Comparison of ENCODE assay signal across 15 cellular contexts in the genomic region with DNA sequence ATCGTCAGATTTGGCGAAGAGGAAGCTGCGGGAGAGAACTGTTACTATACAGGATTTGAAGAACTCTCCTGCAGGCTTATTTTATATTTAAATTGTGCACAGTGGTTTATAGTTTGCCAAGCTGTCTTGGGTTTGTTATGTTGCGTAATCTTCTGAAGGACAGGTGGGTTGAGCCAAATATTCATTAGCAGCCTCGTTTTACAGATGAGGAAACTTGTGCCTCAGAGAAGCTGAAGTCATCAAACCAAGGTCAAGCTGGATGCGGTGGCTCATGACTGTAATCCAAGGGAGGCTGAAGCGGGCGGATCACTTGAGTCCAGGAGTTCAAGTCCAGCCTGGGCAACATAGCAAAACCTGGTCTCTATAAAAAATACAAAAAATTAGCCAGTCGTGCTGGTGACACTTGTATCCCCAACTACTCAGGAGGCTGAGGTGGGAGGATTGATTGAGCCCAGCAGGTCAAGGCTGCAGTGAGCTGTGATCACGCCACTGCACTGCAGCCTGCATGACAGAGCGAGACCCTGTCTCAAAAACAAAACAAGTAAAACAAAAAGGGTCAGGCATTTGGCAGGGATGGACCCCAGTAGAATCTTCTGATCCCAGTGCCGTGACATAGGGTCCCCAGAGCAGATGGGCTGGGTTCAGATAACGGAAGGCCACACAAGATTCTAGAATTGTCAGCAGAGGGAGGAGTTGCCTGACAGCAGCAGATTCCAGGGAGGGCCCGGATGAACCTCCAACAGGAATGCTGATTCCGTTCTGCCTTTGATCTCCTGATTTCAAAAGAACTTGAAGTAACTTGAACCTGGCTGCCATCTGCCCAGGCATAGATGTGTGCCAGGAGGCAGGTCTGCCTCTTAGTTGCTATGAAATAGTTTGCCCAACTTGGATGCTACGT. TPM values are rescaled to one million over a fixed set of nuclear protein-coding genes. Genes with fewer than 3 reads are reported as not detected.
DNase-seq lines count a peak whose midpoint lies in the region; FAIRE-seq and TF ChIP-seq lines count a peak whose summit lies in the region.
"Had no signal": no experiment of that assay in that cellular context is flagged by ENCODE, and none has a peak within 500 bp of the region (broad histone marks: within the 10 kb centered on the region; RNA-seq: fewer than 3 reads in every experiment).

No MANE protein-coding gene starts in this region.

- H3K23ac ChIP-seq in mesenchymal stem cell (ENCODE audit: low read length in 2 of 2): no peak overlapping the region

- POLR2A ChIA-PET in AG04450 (lab: Yijun Ruan, JAX): no interaction called here

- no peak overlapping the region for H2BK15ac ChIP-seq in mesenchymal stem cell (ENCODE audit: low read depth, poor library complexity, severe bottlenecking)

- no peak overlapping the region for H3K9ac ChIP-seq in mesenchymal stem cell (ENCODE audit: low read length)

- no peak overlapping the region for H2AK5ac ChIP-seq in mesenchymal stem cell (ENCODE audit: low read length, severe bottlenecking)

- no peak overlapping the region for H2BK120ac ChIP-seq in mesenchymal stem cell (ENCODE audit: low read depth, low read length)

- no peaks in the 10 kb centered on the region for H3K4me1 Mint-ChIP-seq in activated naive CD4-positive, alpha-beta T cell treated with anti-CD3 and anti-CD28 coated beads, Interleukin-2, amount 10 ng/mL, durations not matched to agents 7 days and 5 days
- H3K4me1 Mint-ChIP-seq: T-helper 17 cell had no signal

- peak overlapping the region in 1 of 2 experiments; percentile 31 for H3K18ac ChIP-seq in mesenchymal stem cell (ENCODE audit: low read depth in 1 of 2, low read length in 2 of 2)

- peak overlapping the region in 1 of 2 experiments; percentile 45 for H3K4ac ChIP-seq in mesenchymal stem cell (ENCODE audit: low read depth in 1 of 2, low read length in 2 of 2)

- H3K4me3 ChIP-seq in AG04450 (ENCODE audit: low read depth, low read length) (no peak overlapping the region), bronchial epithelial cell (ENCODE audit: low read depth, low read length) (no peak overlapping the region), mesenchymal stem cell (ENCODE audit: insufficient read depth in 1 of 2, low read depth in 1 of 2, low read length in 2 of 2) (no peak overlapping the region)
- H3K4me3 ChIP-seq: MG63, tibial artery had no signal

- H3K27ac Mint-ChIP-seq in activated naive CD4-positive, alpha-beta T cell treated with anti-CD3 and anti-CD28 coated beads, Interleukin-2, amount 10 ng/mL, durations not matched to agents 7 days and 5 days: no peak overlapping the region
- H3K27ac Mint-ChIP-seq: activated CD4-positive, alpha-beta memory T cell treated with anti-CD3 and anti-CD28 coated beads for 36 hours; dendritic cell treated with granulocyte-macrophage colony-stimulating factor and Interleukin-4, amounts not matched to agents 40 ng/mL and 50 ng/mL, for 4 days; T-helper 17 cell had no signal

- H2AFZ ChIP-seq in mesenchymal stem cell (ENCODE audit: low read depth, low read length): no peak overlapping the region

- H3K9me3 ChIP-seq in AG04450 (ENCODE audit: control insufficient read depth, insufficient read depth, low read length): 0 out of 2 replicates have a peak, but pooled peaks cover 2% of the 10 kb centered on the region
- H3K9me3 ChIP-seq in mesenchymal stem cell (ENCODE audit: control insufficient read depth, low read length): no peaks in the 10 kb centered on the region
- H3K9me3 ChIP-seq: MG63, tibial artery had no signal

- H2BK5ac ChIP-seq in mesenchymal stem cell (ENCODE audit: low read depth, low read length, poor library complexity, severe bottlenecking): no peak overlapping the region

- DNase-seq in AG04450 (ENCODE audit: low read depth, low spot score): no peak
- DNase-seq in MV-4-11 (lab: John Stamatoyannopoulos, UW): peak; percentile 84
- peak; percentile 50 for DNase-seq in bronchial epithelial cell (ENCODE audit: low read depth)
- DNase-seq in mesenchymal stem cell: no peak
- DNase-seq in activated CD4-positive, alpha-beta T cell treated with anti-CD3 and anti-CD28 coated beads for 48 hours: no peak
- DNase-seq in NCI-H345 treated with DMSO at 0.1 percent for 48 hours (lab: John Stamatoyannopoulos, UW; ENCODE audit: unreplicated experiment): no peak
- DNase-seq in activated naive CD4-positive, alpha-beta T cell treated with anti-CD3 and anti-CD28 coated beads, Interleukin-2, amount 10 ng/mL, durations not matched to agents 7 days and 5 days: no peak
- DNase-seq in 8988T: no peak
- DNase-seq: activated CD4-positive, alpha-beta memory T cell treated with anti-CD3 and anti-CD28 coated beads for 36 hours; activated naive CD4-positive, alpha-beta T cell; MG63; T-helper 17 cell; tibial artery had no signal

- H3K27ac ChIP-seq in AG04450 (ENCODE audit: low read depth, low read length): peak overlapping the region; percentile 21
- peak overlapping the region; percentile 11 for H3K27ac ChIP-seq in mesenchymal stem cell (ENCODE audit: low read length, poor library complexity, severe bottlenecking)
- H3K27ac ChIP-seq: tibial artery had no signal

- H3K4me1 ChIP-seq in mesenchymal stem cell (ENCODE audit: control insufficient read depth, insufficient read depth, low read depth, low read length): peaks cover 60% of the 10 kb centered on the region

- TF ChIP-seq CTCF in AG04450 (IDR thresholded peaks at IDR 0.05; ENCODE audit: low read depth, low read length) (no peak), bronchial epithelial cell (IDR thresholded peaks at IDR 0.05; ENCODE audit: insufficient read depth, low read length, severe bottlenecking) (no peak)

- no peaks in the 10 kb centered on the region for H3K9me3 Mint-ChIP-seq in activated naive CD4-positive, alpha-beta T cell treated with anti-CD3 and anti-CD28 coated beads, Interleukin-2, amount 10 ng/mL, durations not matched to agents 7 days and 5 days
- H3K9me3 Mint-ChIP-seq: activated CD4-positive, alpha-beta memory T cell treated with anti-CD3 and anti-CD28 coated beads for 36 hours; dendritic cell treated with granulocyte-macrophage colony-stimulating factor and Interleukin-4, amounts not matched to agents 40 ng/mL and 50 ng/mL, for 4 days had no signal

- WGBS in mesenchymal stem cell: 92% methylated on average over 16 of the region's 16 CpGs

- no peak overlapping the region for H3K4me3 Mint-ChIP-seq in activated naive CD4-positive, alpha-beta T cell treated with anti-CD3 and anti-CD28 coated beads, Interleukin-2, amount 10 ng/mL, durations not matched to agents 7 days and 5 days
- H3K4me3 Mint-ChIP-seq: activated CD4-positive, alpha-beta memory T cell treated with anti-CD3 and anti-CD28 coated beads for 36 hours; dendritic cell treated with granulocyte-macrophage colony-stimulating factor and Interleukin-4, amounts not matched to agents 40 ng/mL and 50 ng/mL, for 4 days; T-helper 17 cell had no signal

- no peaks in the 10 kb centered on the region for H3K79me1 ChIP-seq in mesenchymal stem cell (replicated peaks; ENCODE audit: low read length, poor library complexity, severe bottlenecking)

- no peaks in the 10 kb centered on the region for H3K27me3 Mint-ChIP-seq in activated naive CD4-positive, alpha-beta T cell treated with anti-CD3 and anti-CD28 coated beads, Interleukin-2, amount 10 ng/mL, durations not matched to agents 7 days and 5 days
- H3K27me3 Mint-ChIP-seq: activated CD4-positive, alpha-beta memory T cell treated with anti-CD3 and anti-CD28 coated beads for 36 hours had no signal

- H3K4me2 ChIP-seq in mesenchymal stem cell (ENCODE audit: low read length, poor library complexity, severe bottlenecking): no peak overlapping the region

- peak overlapping the region in 1 of 2 experiments; percentile 38 for H2BK12ac ChIP-seq in mesenchymal stem cell (ENCODE audit: low read length in 2 of 2)

- peak overlapping the region; percentile 25 for H4K91ac ChIP-seq in mesenchymal stem cell (ENCODE audit: low read length)

- H3K36me3 ChIP-seq in bronchial epithelial cell (ENCODE audit: control insufficient read depth, insufficient read depth, low read length) (peaks cover 2% of the 10 kb centered on the region), mesenchymal stem cell (ENCODE audit: control insufficient read depth in 1 of 2, insufficient read depth in 2 of 2, low read depth in 1 of 2, low read length in 2 of 2) (peaks cover 47 to 71% of the 10 kb centered on the region in 2 experiments)
- H3K36me3 ChIP-seq: tibial artery had no signal

- H4K8ac ChIP-seq in mesenchymal stem cell (ENCODE audit: low read length): no peak overlapping the region

- no peaks in the 10 kb centered on the region for H3K36me3 Mint-ChIP-seq in activated naive CD4-positive, alpha-beta T cell treated with anti-CD3 and anti-CD28 coated beads, Interleukin-2, amount 10 ng/mL, durations not matched to agents 7 days and 5 days
- H3K36me3 Mint-ChIP-seq: activated CD4-positive, alpha-beta memory T cell treated with anti-CD3 and anti-CD28 coated beads for 36 hours had no signal

- H3K14ac ChIP-seq in mesenchymal stem cell (ENCODE audit: low read length in 2 of 2): no peak overlapping the region

- CTCF ChIA-PET in AG04450 (lab: Charles Lee): interaction anchor here (0.6 kb wide), 1 partner anchor 37 kb away, joined by 3 read pairs; no protein-coding TSS in a partner anchor
- CTCF ChIA-PET in activated naive CD4-positive, alpha-beta T cell treated with anti-CD3 and anti-CD28 coated beads, Interleukin-2, amount 10 ng/mL, durations not matched to agents 7 days and 5 days (lab: Charles Lee): no interaction called here

- FAIRE-seq in bronchial epithelial cell (lab: Jason Lieb, UNC): no peak
- FAIRE-seq: GM18507 had no signal

- H3K27me3 ChIP-seq in AG04450 (ENCODE audit: control insufficient read depth, insufficient read depth, low read length) (no peaks in the 10 kb centered on the region), bronchial epithelial cell (ENCODE audit: control insufficient read depth, insufficient read depth, low read length) (no peaks in the 10 kb centered on the region), mesenchymal stem cell (ENCODE audit: control insufficient read depth in 1 of 2, insufficient read depth in 1 of 2, low read length in 2 of 2) (no peaks in the 10 kb centered on the region)
- H3K27me3 ChIP-seq: MG63, tibial artery had no signal

RNA-seq across cellular contexts. Expression of gene SH3BP4, which starts 50.6 kb away (rescaled TPM):
- 224 and 276 TPM in 2 replicates for polyA plus RNA-seq in AG04450 (2011; rRNA removed)
- polyA minus RNA-seq in AG04450 (2011; rRNA and poly(A)+ RNA removed): 304 and 360 TPM in 2 replicates
- 22.1 and 24.6 TPM in 2 replicates for total RNA-seq in bronchial epithelial cell
- polyA plus RNA-seq in mesenchymal stem cell (2013, experiment 1 of 2): 48.8 TPM
- 47.7 TPM for polyA plus RNA-seq in mesenchymal stem cell (2013, experiment 2 of 2)

Comparison
In these comparisons a context has a peak if more than half of its experiments do, and no peak if none do; other contexts are left out.
1. DNase-seq: peak in MV-4-11 (single experiment) and bronchial epithelial cell (single experiment); none in AG04450 (single experiment), mesenchymal stem cell (single experiment), activated CD4-positive, alpha-beta T cell treated with anti-CD3 and anti-CD28 coated beads for 48 hours (single experiment), NCI-H345 treated with DMSO at 0.1 percent for 48 hours (single experiment), activated naive CD4-positive, alpha-beta T cell treated with anti-CD3 and anti-CD28 coated beads, Interleukin-2, amount 10 ng/mL, durations not matched to agents 7 days and 5 days (single experiment) and 8988T (single experiment).